Comparison of ENCODE assay signal across 12 cellular contexts in genomic region chr14:68703093-68703492, GRCh38.
A peak's percentile ranks its signal among the peaks of the same experiment; 100 is the strongest.
DNase-seq lines count a peak whose midpoint lies in the region; ATAC-seq, FAIRE-seq and TF ChIP-seq lines count a peak whose summit lies in the region.
"Had no signal": no experiment of that assay in that cellular context is flagged by ENCODE, and none has a peak within 500 bp of the region (broad histone marks: within the 10 kb centered on the region; RNA-seq: fewer than 3 reads in every experiment).

No MANE protein-coding gene starts in this region.

- H3K4me3 Mint-ChIP-seq in HFFc6 = no peak overlapping the region
- H3K4me3 Mint-ChIP-seq: central memory CD8-positive, alpha-beta T cell had no signal

- H3K79me2 ChIP-seq in HepG2 (ENCODE audit: insufficient read depth, low read length) = no peaks in the 10 kb centered on the region

- WGBS in HepG2 (ENCODE audit: low lambda C conversion rate) = 35% methylated on average over 8 of the region's 10 CpGs

- no peaks in the 10 kb centered on the region for H4K20me1 ChIP-seq in HepG2 (ENCODE audit: insufficient read depth, low read length)

- CTCF ChIA-PET in HepG2 (lab: Yijun Ruan, JAX; ENCODE audit: low intra/inter-chr PET ratio, low total read pairs) = no interaction called here

- H3K4me1 Mint-ChIP-seq in HFFc6 (ENCODE audit: low read depth) = peaks cover 33% of the 10 kb centered on the region

- peaks cover 4% of the 10 kb centered on the region; the same call in 1 of the 2 replicates for H3K9me3 Mint-ChIP-seq in HFFc6
- H3K9me3 Mint-ChIP-seq: central memory CD8-positive, alpha-beta T cell had no signal

- no peak overlapping the region; the same call in 1 of the 2 replicates for H3K4me2 ChIP-seq in HepG2 (ENCODE audit: low read depth, low read length)

- no peak for TF ChIP-seq RAD21 in HepG2 (CRISPR knock-in tag; IDR thresholded peaks at IDR 0.05)

- no peaks in the 10 kb centered on the region for H3K36me3 ChIP-seq in HepG2 (replicated peaks in 1 of 2; ENCODE audit: control insufficient read depth in 1 of 2, insufficient read depth in 2 of 2, low read length in 2 of 2)
- H3K36me3 ChIP-seq: spleen had no signal

- in situ Hi-C loops in HepG2 (cut with HindIII; ENCODE audit: extremely low pct_ligation_motif_present, low pct_unique_long_range_greater_than_20kb) = no loop called here

- peak; percentile 77 for DNase-seq in AG20443 (ENCODE audit: low spot score)
- peak; percentile 48 for DNase-seq in HFFc6
- peak; percentile 87 for DNase-seq in amniotic epithelial cell (ENCODE audit: low read depth)
- DNase-seq in HepG2 (ENCODE audit: low spot score) = no peak
- no peak for DNase-seq in NCI-H774 (lab: John Stamatoyannopoulos, UW)
- no peak for DNase-seq in NCI-H2081 (lab: John Stamatoyannopoulos, UW)
- DNase-seq in NCI-H2107 treated with DMSO at 0.1 percent for 48 hours (lab: John Stamatoyannopoulos, UW; ENCODE audit: unreplicated experiment) = no peak
- DNase-seq: spleen, testis had no signal

- H3K27ac Mint-ChIP-seq in HFFc6 = peak overlapping the region; percentile 59

- no peak for TF ChIP-seq CTCF in HFFc6 (IDR thresholded peaks at IDR 0.05)
- no peak for TF ChIP-seq CTCF in HepG2 (CRISPR knock-in tag; IDR thresholded peaks at IDR 0.05)

- no peak for FAIRE-seq in HepG2 (lab: Jason Lieb, UNC)

- H3K36me3 Mint-ChIP-seq in HFFc6 (ENCODE audit: low read depth) = 0 out of 2 replicates have a peak, but pooled peaks cover 9% of the 10 kb centered on the region

- no peak overlapping the region for H2AFZ ChIP-seq in HepG2 (ENCODE audit: low read length)

- no peak; the same call in 2 of the 3 replicates for ATAC-seq in HepG2
- ATAC-seq in GM18907 (IDR thresholded peaks at IDR 0.05; ENCODE audit: unreplicated experiment) = no peak
- ATAC-seq: left colon had no signal

- no peak for TF ChIP-seq POLR2A in HepG2 (IDR thresholded peaks at IDR 0.05; ENCODE audit: insufficient read depth in 1 of 2, low read depth in 2 of 2, low read length in 2 of 2)

- intact Hi-C loops in HepG2 (cut with micrococcal nuclease; ENCODE audit: unreplicated experiment) = no loop called here

- no TSS peak for BruUV-seq in HepG2 (replicated peaks; lab: Mats Ljungman, UMichigan)

- peaks cover 39% of the 10 kb centered on the region for H3K4me1 ChIP-seq in HepG2 (ENCODE audit: insufficient read depth, low read length)

- no peaks in the 10 kb centered on the region for H3K9me3 ChIP-seq in HepG2 (ENCODE audit: low read length)
- H3K9me3 ChIP-seq: testis had no signal

- H3K27me3 Mint-ChIP-seq in HFFc6 (ENCODE audit: insufficient read depth) = no peaks in the 10 kb centered on the region; the same call in 1 of the 2 replicates
- H3K27me3 Mint-ChIP-seq: central memory CD8-positive, alpha-beta T cell had no signal

- POLR2A ChIA-PET in HepG2 (lab: Yijun Ruan, JAX) = no interaction called here

- H3K4me3 ChIP-seq in HepG2 (replicated peaks in 1 of 3; ENCODE audit: insufficient read depth in 1 of 3, low read depth in 2 of 3, low read length in 3 of 3) = no peak overlapping the region
- H3K4me3 ChIP-seq: spleen, testis had no signal

- TF ChIP-seq EP300 in HepG2 (IDR thresholded peaks at IDR 0.05; ENCODE audit: low read depth in 2 of 2, low read length in 2 of 2) = no peak
- no peak for TF ChIP-seq EP300 in HepG2 (CRISPR knock-in tag; IDR thresholded peaks at IDR 0.05; ENCODE audit: borderline replicate concordance)

- peaks cover 0 to 22% of the 10 kb centered on the region in 2 experiments; a peak in 3 of 5 replicates for H3K27me3 ChIP-seq in HepG2 (ENCODE audit: control insufficient read depth in 1 of 2, insufficient read depth in 2 of 2, low read length in 2 of 2)
- H3K27me3 ChIP-seq: spleen, testis had no signal

- no peak overlapping the region for H3K9ac ChIP-seq in HepG2 (ENCODE audit: insufficient read depth, low read depth, low read length)

- no peak overlapping the region for H3K27ac ChIP-seq in HepG2 (ENCODE audit: extremely low read length, insufficient read depth, low read length)
- H3K27ac ChIP-seq: spleen, testis had no signal

TF ChIP-seq in HepG2, 621 proteins besides CTCF, POLR2A, EP300 and RAD21:
- TF ChIP-seq ZNF629 (CRISPR knock-in tag; conservative IDR thresholded peaks at IDR 0.05) (peak; percentile 76), ZNF121 (CRISPR knock-in tag; IDR thresholded peaks at IDR 0.05) (no peak), FOSL2 (CRISPR knock-in tag; IDR thresholded peaks at IDR 0.05) (peak; percentile 70), ZNF263 (CRISPR knock-in tag; IDR thresholded peaks at IDR 0.05) (peak; percentile 90)

Comparison
In these comparisons a context has a peak if more than half of its experiments do, and no peak if none do; other contexts are left out.
1. DNase-seq: peak in AG20443 (single experiment), HFFc6 (single experiment) and amniotic epithelial cell (single experiment); none in HepG2 (single experiment), NCI-H774 (single experiment), NCI-H2081 (0 of 2) and NCI-H2107 treated with DMSO at 0.1 percent for 48 hours (single experiment).